In genomic region chr19:38970664-38971532, GRCh38 we compare ENCODE assay signal across 1 cellular context.
A peak's percentile ranks its signal among the peaks of the same experiment; 100 is the strongest.
TF ChIP-seq lines count a peak whose summit lies in the region.

No MANE protein-coding gene starts in this region.

TF ChIP-seq in HEK293, 187 proteins besides CTCF, POLR2A, EP300 and RAD21 (continued from another document and continues in another):
- peak; percentile 36; the same call in 1 of the 2 replicates for TF ChIP-seq PATZ1 (tag by site-specific recombination; IDR thresholded peaks at IDR 0.05)
- TF ChIP-seq ZNF529 (tag by site-specific recombination; IDR thresholded peaks at IDR 0.05; ENCODE audit: insufficient replicate concordance): no peak
- no peak for TF ChIP-seq KLF17 (tag by site-specific recombination; IDR thresholded peaks at IDR 0.05)
- 0 out of 2 replicates have a peak, but pooled peaks have one; percentile 16 for TF ChIP-seq MZF1 (tag by site-specific recombination; IDR thresholded peaks at IDR 0.05; ENCODE audit: borderline replicate concordance)
- no peak for TF ChIP-seq ZSCAN5A (tag by site-specific recombination; IDR thresholded peaks at IDR 0.05)
- TF ChIP-seq ZNF184 (tag by site-specific recombination; IDR thresholded peaks at IDR 0.05): peak; percentile 75
- no peak for TF ChIP-seq ZBTB6 (tag by site-specific recombination; IDR thresholded peaks at IDR 0.05)
- no peak for TF ChIP-seq ZNF280C (tag by site-specific recombination; IDR thresholded peaks at IDR 0.05)
- no peak for TF ChIP-seq ZNF112 (tag by site-specific recombination; IDR thresholded peaks at IDR 0.05)
- TF ChIP-seq ZNF670 (tag by site-specific recombination; IDR thresholded peaks at IDR 0.05; ENCODE audit: low read depth): no peak
- TF ChIP-seq ZNF639 (tag by site-specific recombination; IDR thresholded peaks at IDR 0.05): peak; percentile 85
- TF ChIP-seq ZNF214 (tag by site-specific recombination; IDR thresholded peaks at IDR 0.05; ENCODE audit: borderline replicate concordance): no peak
- 0 out of 2 replicates have a peak, but pooled peaks have one; percentile 15 for TF ChIP-seq ZBTB10 (tag by site-specific recombination; IDR thresholded peaks at IDR 0.05)
- no peak for TF ChIP-seq BCL11B (tag by site-specific recombination; IDR thresholded peaks at IDR 0.05; ENCODE audit: low read depth)
- TF ChIP-seq ZNF366 (tag by site-specific recombination; conservative IDR thresholded peaks at IDR 0.05): 0 out of 2 replicates have a peak, but pooled peaks have one; percentile 24
- peak; percentile 56; the same call in 1 of the 2 replicates for TF ChIP-seq WT1 (tag by site-specific recombination; IDR thresholded peaks at IDR 0.05)
- TF ChIP-seq ZNF514 (tag by site-specific recombination; IDR thresholded peaks at IDR 0.05): no peak
- peak; percentile 35; the same call in 1 of the 2 replicates for TF ChIP-seq GLIS2 (tag by site-specific recombination; IDR thresholded peaks at IDR 0.05)
- TF ChIP-seq ZNF24 (tag by site-specific recombination; IDR thresholded peaks at IDR 0.05): peak; percentile 72; the same call in 1 of the 2 replicates
- no peak for TF ChIP-seq ZSCAN4 (tag by site-specific recombination; IDR thresholded peaks at IDR 0.05)
- no peak for TF ChIP-seq ZNF292 (tag by site-specific recombination; IDR thresholded peaks at IDR 0.05; ENCODE audit: borderline replicate concordance, low read depth)
- TF ChIP-seq ZNF792 (tag by site-specific recombination; IDR thresholded peaks at IDR 0.05): no peak
- TF ChIP-seq ZBTB8A (tag by site-specific recombination; IDR thresholded peaks at IDR 0.05): peak; percentile 34
- no peak for TF ChIP-seq ZNF791 (tag by site-specific recombination; IDR thresholded peaks at IDR 0.05)
- TF ChIP-seq ZSCAN30 (tag by site-specific recombination; IDR thresholded peaks at IDR 0.05): peak; percentile 86
- TF ChIP-seq INSM2 (tag by site-specific recombination; IDR thresholded peaks at IDR 0.05): peak; percentile 80; the same call in 1 of the 2 replicates
- no peak for TF ChIP-seq ZSCAN16 (tag by site-specific recombination; IDR thresholded peaks at IDR 0.05)
- TF ChIP-seq ZBTB21 (tag by site-specific recombination; IDR thresholded peaks at IDR 0.05): peak; percentile 27; the same call in 1 of the 2 replicates
- TF ChIP-seq ZNF629 (tag by site-specific recombination; IDR thresholded peaks at IDR 0.05): peak; percentile 65; the same call in 1 of the 2 replicates
- TF ChIP-seq IKZF3 (tag by site-specific recombination; IDR thresholded peaks at IDR 0.05): no peak
- TF ChIP-seq ZNF19 (tag by site-specific recombination; IDR thresholded peaks at IDR 0.05; ENCODE audit: low read depth): no peak
- peak; percentile 31; the same call in 1 of the 2 replicates for TF ChIP-seq OSR2 (tag by site-specific recombination; IDR thresholded peaks at IDR 0.05)
- no peak for TF ChIP-seq ZXDB (tag by site-specific recombination; IDR thresholded peaks at IDR 0.05)
- no peak for TF ChIP-seq ZNF23 (tag by site-specific recombination; IDR thresholded peaks at IDR 0.05; ENCODE audit: borderline replicate concordance)
- TF ChIP-seq ZFP41 (tag by site-specific recombination; IDR thresholded peaks at IDR 0.05; ENCODE audit: borderline replicate concordance): no peak
- no peak for TF ChIP-seq SALL2 (tag by site-specific recombination; IDR thresholded peaks at IDR 0.05; ENCODE audit: borderline replicate concordance)
- no peak for TF ChIP-seq ZNF132 (tag by site-specific recombination; IDR thresholded peaks at IDR 0.05; ENCODE audit: borderline replicate concordance)
- 0 out of 2 replicates have a peak, but pooled peaks have one; percentile 58 for TF ChIP-seq ZEB2 (tag by site-specific recombination; IDR thresholded peaks at IDR 0.05)
- TF ChIP-seq ZNF26 (tag by site-specific recombination; IDR thresholded peaks at IDR 0.05): no peak
- no peak for TF ChIP-seq GLI2 (tag by site-specific recombination; IDR thresholded peaks at IDR 0.05; ENCODE audit: borderline replicate concordance, low read depth)
- TF ChIP-seq HOXA7 (CRISPR knock-in tag; IDR thresholded peaks at IDR 0.05; ENCODE audit: borderline replicate concordance): no peak
